Comparison of ENCODE assay signal across 12 cellular contexts in genomic region chr14:60760648-60761364, GRCh38. TPM values are rescaled to one million over a fixed set of nuclear protein-coding genes. Genes with fewer than 3 reads are reported as not detected.
DNase-seq lines count a peak whose midpoint lies in the region; ATAC-seq lines count a peak whose summit lies in the region.
"Had no signal": no experiment of that assay in that cellular context is flagged by ENCODE, and none has a peak within 500 bp of the region (broad histone marks: within the 10 kb centered on the region; RNA-seq: fewer than 3 reads in every experiment).

No MANE protein-coding gene starts in this region.

- H3K9me3 Mint-ChIP-seq in activated CD8-positive, alpha-beta memory T cell treated with anti-CD3 and anti-CD28 coated beads, Interleukin-2, amount 10 ng/mL, durations not matched to agents 7 days and 5 days (ENCODE audit: low read depth), result no peaks in the 10 kb centered on the region
- H3K9me3 Mint-ChIP-seq: activated CD8-positive, alpha-beta T cell treated with anti-CD3 and anti-CD28 coated beads for 36 hours; central memory CD8-positive, alpha-beta T cell; T-helper 1 cell treated with Interleukin-12 subunit alpha and Interleukin-12 subunit beta and Interleukin-4 antibody, amounts not matched to agents 30 μg/mL and 1 μg/mL, for 36 hours had no signal

- H3K36me3 Mint-ChIP-seq in activated CD8-positive, alpha-beta memory T cell treated with anti-CD3 and anti-CD28 coated beads, Interleukin-2, amount 10 ng/mL, durations not matched to agents 7 days and 5 days, result peaks cover 29% of the 10 kb centered on the region

- DNase-seq in DMS53 treated with DMSO at 0.1 percent for 48 hours (lab: John Stamatoyannopoulos, UW; ENCODE audit: unreplicated experiment) (peak; percentile 53), NCI-H1092 treated with DMSO at 0.1 percent for 48 hours (lab: John Stamatoyannopoulos, UW) (peak; percentile 36), NCI-H774 (lab: John Stamatoyannopoulos, UW) (peak; percentile 66), iPS-NIHi11 (ENCODE audit: low spot score) (peak; percentile 53), Right ventricle myocardium inferior (ENCODE audit: missing footprints) (no peak)
- no peak for DNase-seq in activated T-cell treated with anti-CD3 and anti-CD28 coated beads, Interleukin-2, amount 50 U/mL, for 1 hour
- DNase-seq in stimulated activated CD4-positive, alpha-beta T cell treated with anti-CD3 and anti-CD28 coated beads, Interleukin-15, amount 100 ng/mL, for 24 hours, result no peak
- no peak for DNase-seq in activated CD8-positive, alpha-beta memory T cell treated with anti-CD3 and anti-CD28 coated beads, Interleukin-2, amount 10 ng/mL, durations not matched to agents 7 days and 5 days
- DNase-seq: activated CD8-positive, alpha-beta T cell treated with anti-CD3 and anti-CD28 coated beads for 36 hours; spleen had no signal

- intact Hi-C loops in Right ventricle myocardium inferior (cut with DNase I), result no loop called here

- H3K27ac Mint-ChIP-seq in activated CD8-positive, alpha-beta memory T cell treated with anti-CD3 and anti-CD28 coated beads, Interleukin-2, amount 10 ng/mL, durations not matched to agents 7 days and 5 days, result no peak overlapping the region
- H3K27ac Mint-ChIP-seq: activated CD8-positive, alpha-beta T cell treated with anti-CD3 and anti-CD28 coated beads for 36 hours; T-helper 1 cell treated with Interleukin-12 subunit alpha and Interleukin-12 subunit beta and Interleukin-4 antibody, amounts not matched to agents 30 μg/mL and 1 μg/mL, for 36 hours had no signal

- peaks cover 39% of the 10 kb centered on the region for H3K4me1 Mint-ChIP-seq in activated CD8-positive, alpha-beta memory T cell treated with anti-CD3 and anti-CD28 coated beads, Interleukin-2, amount 10 ng/mL, durations not matched to agents 7 days and 5 days

- no peak for ATAC-seq in Right ventricle myocardium inferior
- ATAC-seq in activated CD8-positive, alpha-beta memory T cell treated with anti-CD3 and anti-CD28 coated beads, Interleukin-2, amount 10 ng/mL, durations not matched to agents 7 days and 5 days, result no peak
- ATAC-seq: activated CD8-positive, alpha-beta T cell treated with anti-CD3 and anti-CD28 coated beads for 36 hours had no signal

- no peak overlapping the region for H3K4me3 Mint-ChIP-seq in activated CD8-positive, alpha-beta memory T cell treated with anti-CD3 and anti-CD28 coated beads, Interleukin-2, amount 10 ng/mL, durations not matched to agents 7 days and 5 days
- H3K4me3 Mint-ChIP-seq: activated CD8-positive, alpha-beta T cell treated with anti-CD3 and anti-CD28 coated beads for 36 hours; central memory CD8-positive, alpha-beta T cell; T-helper 1 cell treated with Interleukin-12 subunit alpha and Interleukin-12 subunit beta and Interleukin-4 antibody, amounts not matched to agents 30 μg/mL and 1 μg/mL, for 36 hours had no signal

- H3K27me3 Mint-ChIP-seq in activated CD8-positive, alpha-beta memory T cell treated with anti-CD3 and anti-CD28 coated beads, Interleukin-2, amount 10 ng/mL, durations not matched to agents 7 days and 5 days, result no peaks in the 10 kb centered on the region
- H3K27me3 Mint-ChIP-seq: central memory CD8-positive, alpha-beta T cell had no signal

- CTCF ChIA-PET in activated CD8-positive, alpha-beta memory T cell treated with anti-CD3 and anti-CD28 coated beads, Interleukin-2, amount 10 ng/mL, durations not matched to agents 7 days and 5 days (lab: Charles Lee), result no interaction called here

RNA-seq across cellular contexts. Expression of gene MNAT1, which starts 26.2 kb away (rescaled TPM):
- 25.7 TPM for total RNA-seq in Right ventricle myocardium inferior
- 10 to 100 TPM; 57.9 to 60.7 TPM for total RNA-seq in activated CD8-positive, alpha-beta memory T cell treated with anti-CD3 and anti-CD28 coated beads, Interleukin-2, amount 10 ng/mL, durations not matched to agents 7 days and 5 days

RNA-seq across cellular contexts. Expression of gene SIX4, which starts 36.7 kb away (rescaled TPM):
- total RNA-seq in Right ventricle myocardium inferior, result 1.4 TPM
- 1 to 10 TPM; 1.6 to 3.9 TPM for total RNA-seq in activated CD8-positive, alpha-beta memory T cell treated with anti-CD3 and anti-CD28 coated beads, Interleukin-2, amount 10 ng/mL, durations not matched to agents 7 days and 5 days
- total RNA-seq: activated CD8-positive, alpha-beta T cell treated with anti-CD3 and anti-CD28 coated beads for 36 hours had no signal

Comparison
In these comparisons a context has a peak if more than half of its experiments do, and no peak if none do; other contexts are left out.
1. DNase-seq: peak in DMS53 treated with DMSO at 0.1 percent for 48 hours (single experiment), NCI-H1092 treated with DMSO at 0.1 percent for 48 hours (single experiment), NCI-H774 (single experiment) and iPS-NIHi11 (single experiment); none in activated T-cell treated with anti-CD3 and anti-CD28 coated beads, Interleukin-2, amount 50 U/mL, for 1 hour (single experiment), Right ventricle myocardium inferior (single experiment), stimulated activated CD4-positive, alpha-beta T cell treated with anti-CD3 and anti-CD28 coated beads, Interleukin-15, amount 100 ng/mL, for 24 hours (single experiment) and activated CD8-positive, alpha-beta memory T cell treated with anti-CD3 and anti-CD28 coated beads, Interleukin-2, amount 10 ng/mL, durations not matched to agents 7 days and 5 days (single experiment).